In the genomic region with DNA sequence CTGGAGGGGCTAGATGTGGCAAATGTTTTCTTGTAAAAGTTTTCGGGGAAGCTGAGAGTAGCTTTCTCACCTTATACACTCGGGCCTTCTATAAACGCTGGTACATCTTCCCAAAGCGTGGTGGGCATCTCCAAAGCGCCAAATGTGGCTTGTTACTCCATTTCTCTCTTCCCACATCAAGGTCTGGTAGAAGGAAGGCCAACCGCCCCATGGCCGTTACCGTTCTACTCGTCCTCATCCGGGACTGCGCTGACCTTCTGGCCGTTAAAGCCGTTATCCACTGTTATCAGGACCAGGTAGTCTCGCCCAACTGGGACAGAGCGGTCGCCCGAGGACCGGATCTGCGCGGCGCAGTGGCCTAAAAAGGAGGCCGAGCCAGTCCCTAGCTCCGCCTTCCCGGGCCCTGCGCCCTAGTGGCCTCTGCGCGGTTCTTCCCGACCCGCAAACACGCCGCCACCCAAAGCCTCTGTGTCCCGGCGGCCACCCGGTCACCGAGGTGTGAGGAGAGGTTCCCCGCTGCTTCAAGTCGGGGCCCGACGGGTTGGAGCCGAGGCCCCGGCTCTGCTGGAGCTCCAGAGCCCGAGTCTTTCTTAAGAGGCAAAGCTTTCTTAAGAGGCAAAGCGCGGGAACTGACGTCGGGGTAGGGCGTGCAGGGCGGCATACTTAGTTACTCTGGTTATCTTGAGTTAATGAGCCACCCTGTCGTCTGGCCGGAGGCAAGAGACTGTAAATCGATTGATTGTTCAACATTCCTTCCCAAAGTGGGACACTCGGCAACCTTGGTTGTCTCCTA, we compare ENCODE assay signal across 1 cellular context.
TF ChIP-seq lines count a peak whose summit lies in the region.

No MANE protein-coding gene starts in this region.

TF ChIP-seq in K562, 482 proteins besides CTCF, POLR2A, EP300 and RAD21 (continued from another document and continues in another):
- TF ChIP-seq, protein P1, sequence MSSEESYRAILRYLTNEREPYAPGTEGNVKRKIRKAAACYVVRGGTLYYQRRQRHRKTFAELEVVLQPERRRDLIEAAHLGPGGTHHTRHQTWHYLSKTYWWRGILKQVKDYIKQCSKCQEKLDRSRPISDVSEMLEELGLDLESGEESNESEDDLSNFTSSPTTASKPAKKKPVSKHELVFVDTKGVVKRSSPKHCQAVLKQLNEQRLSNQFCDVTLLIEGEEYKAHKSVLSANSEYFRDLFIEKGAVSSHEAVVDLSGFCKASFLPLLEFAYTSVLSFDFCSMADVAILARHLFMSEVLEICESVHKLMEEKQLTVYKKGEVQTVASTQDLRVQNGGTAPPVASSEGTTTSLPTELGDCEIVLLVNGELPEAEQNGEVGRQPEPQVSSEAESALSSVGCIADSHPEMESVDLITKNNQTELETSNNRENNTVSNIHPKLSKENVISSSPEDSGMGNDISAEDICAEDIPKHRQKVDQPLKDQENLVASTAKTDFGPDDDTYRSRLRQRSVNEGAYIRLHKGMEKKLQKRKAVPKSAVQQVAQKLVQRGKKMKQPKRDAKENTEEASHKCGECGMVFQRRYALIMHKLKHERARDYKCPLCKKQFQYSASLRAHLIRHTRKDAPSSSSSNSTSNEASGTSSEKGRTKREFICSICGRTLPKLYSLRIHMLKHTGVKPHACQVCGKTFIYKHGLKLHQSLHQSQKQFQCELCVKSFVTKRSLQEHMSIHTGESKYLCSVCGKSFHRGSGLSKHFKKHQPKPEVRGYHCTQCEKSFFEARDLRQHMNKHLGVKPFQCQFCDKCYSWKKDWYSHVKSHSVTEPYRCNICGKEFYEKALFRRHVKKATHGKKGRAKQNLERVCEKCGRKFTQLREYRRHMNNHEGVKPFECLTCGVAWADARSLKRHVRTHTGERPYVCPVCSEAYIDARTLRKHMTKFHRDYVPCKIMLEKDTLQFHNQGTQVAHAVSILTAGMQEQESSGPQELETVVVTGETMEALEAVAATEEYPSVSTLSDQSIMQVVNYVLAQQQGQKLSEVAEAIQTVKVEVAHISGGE (CRISPR knock-in tag; IDR thresholded peaks at IDR 0.05), result peak in 1 of 3 experiments; percentile 80; a peak in 2 of 6 replicates
- TF ChIP-seq ZNF696 (CRISPR knock-in tag; conservative IDR thresholded peaks at IDR 0.05) (no peak), SMARCE1 (IDR thresholded peaks at IDR 0.05) (no peak; the same call in 1 of the 2 replicates), HCFC1 (IDR thresholded peaks at IDR 0.05; ENCODE audit: low read depth, low read length) (peak; percentile 58), TCFL5 (CRISPR knock-in tag; conservative IDR thresholded peaks at IDR 0.05) (no peak), TSC22D4 (tag; IDR thresholded peaks at IDR 0.05) (no peak), ZNF764 (CRISPR knock-in tag; IDR thresholded peaks at IDR 0.05; ENCODE audit: low read depth) (no peak), NFYB (IDR thresholded peaks at IDR 0.05; ENCODE audit: extremely low read depth, insufficient read length) (no peak), NR2C1 (IDR thresholded peaks at IDR 0.05) (peak; percentile 96), NR2C1 (tag; IDR thresholded peaks at IDR 0.05) (peak; percentile 97), SP1 (CRISPR knock-in tag; IDR thresholded peaks at IDR 0.05) (peak; percentile 85), MEIS2 (IDR thresholded peaks at IDR 0.05; ENCODE audit: partially characterized antibody) (no peak), ZNF311 (CRISPR knock-in tag; IDR thresholded peaks at IDR 0.05) (peak; percentile 21; the same call in 1 of the 2 replicates), KLF6 (CRISPR knock-in tag; IDR thresholded peaks at IDR 0.05; ENCODE audit: borderline replicate concordance) (0 out of 2 replicates have a peak, but pooled peaks have one; percentile 65), ZNF830 (CRISPR knock-in tag; IDR thresholded peaks at IDR 0.05) (peak; percentile 73; the same call in 1 of the 2 replicates), MTA3 (IDR thresholded peaks at IDR 0.05; ENCODE audit: borderline replicate concordance) (peak; percentile 91; the same call in 1 of the 2 replicates), ZFPM2 (CRISPR knock-in tag; IDR thresholded peaks at IDR 0.05) (no peak), ESRRA (IDR thresholded peaks at IDR 0.05; ENCODE audit: borderline replicate concordance, low read depth) (peak; percentile 94), YBX1 (IDR thresholded peaks at IDR 0.05) (no peak), ZNF347 (CRISPR knock-in tag; IDR thresholded peaks at IDR 0.05; ENCODE audit: low read depth) (no peak), JUNB (CRISPR knock-in tag; conservative IDR thresholded peaks at IDR 0.05) (no peak), ZNF175 (CRISPR knock-in tag; IDR thresholded peaks at IDR 0.05; ENCODE audit: low read depth) (peak; percentile 79; the same call in 1 of the 2 replicates)
- TF ChIP-seq, protein P2, sequence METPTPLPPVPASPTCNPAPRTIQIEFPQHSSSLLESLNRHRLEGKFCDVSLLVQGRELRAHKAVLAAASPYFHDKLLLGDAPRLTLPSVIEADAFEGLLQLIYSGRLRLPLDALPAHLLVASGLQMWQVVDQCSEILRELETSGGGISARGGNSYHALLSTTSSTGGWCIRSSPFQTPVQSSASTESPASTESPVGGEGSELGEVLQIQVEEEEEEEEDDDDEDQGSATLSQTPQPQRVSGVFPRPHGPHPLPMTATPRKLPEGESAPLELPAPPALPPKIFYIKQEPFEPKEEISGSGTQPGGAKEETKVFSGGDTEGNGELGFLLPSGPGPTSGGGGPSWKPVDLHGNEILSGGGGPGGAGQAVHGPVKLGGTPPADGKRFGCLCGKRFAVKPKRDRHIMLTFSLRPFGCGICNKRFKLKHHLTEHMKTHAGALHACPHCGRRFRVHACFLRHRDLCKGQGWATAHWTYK (CRISPR knock-in tag; IDR thresholded peaks at IDR 0.05), result peak; percentile 84
- TF ChIP-seq, protein P3, sequence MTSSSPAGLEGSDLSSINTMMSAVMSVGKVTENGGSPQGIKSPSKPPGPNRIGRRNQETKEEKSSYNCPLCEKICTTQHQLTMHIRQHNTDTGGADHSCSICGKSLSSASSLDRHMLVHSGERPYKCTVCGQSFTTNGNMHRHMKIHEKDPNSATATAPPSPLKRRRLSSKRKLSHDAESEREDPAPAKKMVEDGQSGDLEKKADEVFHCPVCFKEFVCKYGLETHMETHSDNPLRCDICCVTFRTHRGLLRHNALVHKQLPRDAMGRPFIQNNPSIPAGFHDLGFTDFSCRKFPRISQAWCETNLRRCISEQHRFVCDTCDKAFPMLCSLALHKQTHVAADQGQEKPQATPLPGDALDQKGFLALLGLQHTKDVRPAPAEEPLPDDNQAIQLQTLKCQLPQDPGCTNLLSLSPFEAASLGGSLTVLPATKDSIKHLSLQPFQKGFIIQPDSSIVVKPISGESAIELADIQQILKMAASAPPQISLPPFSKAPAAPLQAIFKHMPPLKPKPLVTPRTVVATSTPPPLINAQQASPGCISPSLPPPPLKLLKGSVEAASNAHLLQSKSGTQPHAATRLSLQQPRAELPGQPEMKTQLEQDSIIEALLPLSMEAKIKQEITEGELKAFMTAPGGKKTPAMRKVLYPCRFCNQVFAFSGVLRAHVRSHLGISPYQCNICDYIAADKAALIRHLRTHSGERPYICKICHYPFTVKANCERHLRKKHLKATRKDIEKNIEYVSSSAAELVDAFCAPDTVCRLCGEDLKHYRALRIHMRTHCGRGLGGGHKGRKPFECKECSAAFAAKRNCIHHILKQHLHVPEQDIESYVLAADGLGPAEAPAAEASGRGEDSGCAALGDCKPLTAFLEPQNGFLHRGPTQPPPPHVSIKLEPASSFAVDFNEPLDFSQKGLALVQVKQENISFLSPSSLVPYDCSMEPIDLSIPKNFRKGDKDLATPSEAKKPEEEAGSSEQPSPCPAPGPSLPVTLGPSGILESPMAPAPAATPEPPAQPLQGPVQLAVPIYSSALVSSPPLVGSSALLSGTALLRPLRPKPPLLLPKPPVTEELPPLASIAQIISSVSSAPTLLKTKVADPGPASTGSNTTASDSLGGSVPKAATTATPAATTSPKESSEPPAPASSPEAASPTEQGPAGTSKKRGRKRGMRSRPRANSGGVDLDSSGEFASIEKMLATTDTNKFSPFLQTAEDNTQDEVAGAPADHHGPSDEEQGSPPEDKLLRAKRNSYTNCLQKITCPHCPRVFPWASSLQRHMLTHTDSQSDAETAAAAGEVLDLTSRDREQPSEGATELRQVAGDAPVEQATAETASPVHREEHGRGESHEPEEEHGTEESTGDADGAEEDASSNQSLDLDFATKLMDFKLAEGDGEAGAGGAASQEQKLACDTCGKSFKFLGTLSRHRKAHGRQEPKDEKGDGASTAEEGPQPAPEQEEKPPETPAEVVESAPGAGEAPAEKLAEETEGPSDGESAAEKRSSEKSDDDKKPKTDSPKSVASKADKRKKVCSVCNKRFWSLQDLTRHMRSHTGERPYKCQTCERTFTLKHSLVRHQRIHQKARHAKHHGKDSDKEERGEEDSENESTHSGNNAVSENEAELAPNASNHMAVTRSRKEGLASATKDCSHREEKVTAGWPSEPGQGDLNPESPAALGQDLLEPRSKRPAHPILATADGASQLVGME (CRISPR knock-in tag; IDR thresholded peaks at IDR 0.05), result peak; percentile 98
- TF ChIP-seq, protein P4, sequence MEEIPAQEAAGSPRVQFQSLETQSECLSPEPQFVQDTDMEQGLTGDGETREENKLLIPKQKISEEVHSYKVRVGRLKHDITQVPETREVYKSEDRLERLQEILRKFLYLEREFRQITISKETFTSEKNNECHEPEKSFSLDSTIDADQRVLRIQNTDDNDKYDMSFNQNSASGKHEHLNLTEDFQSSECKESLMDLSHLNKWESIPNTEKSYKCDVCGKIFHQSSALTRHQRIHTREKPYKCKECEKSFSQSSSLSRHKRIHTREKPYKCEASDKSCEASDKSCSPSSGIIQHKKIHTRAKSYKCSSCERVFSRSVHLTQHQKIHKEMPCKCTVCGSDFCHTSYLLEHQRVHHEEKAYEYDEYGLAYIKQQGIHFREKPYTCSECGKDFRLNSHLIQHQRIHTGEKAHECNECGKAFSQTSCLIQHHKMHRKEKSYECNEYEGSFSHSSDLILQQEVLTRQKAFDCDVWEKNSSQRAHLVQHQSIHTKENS (CRISPR knock-in tag; IDR thresholded peaks at IDR 0.05), result no peak
- TF ChIP-seq, protein P5, sequence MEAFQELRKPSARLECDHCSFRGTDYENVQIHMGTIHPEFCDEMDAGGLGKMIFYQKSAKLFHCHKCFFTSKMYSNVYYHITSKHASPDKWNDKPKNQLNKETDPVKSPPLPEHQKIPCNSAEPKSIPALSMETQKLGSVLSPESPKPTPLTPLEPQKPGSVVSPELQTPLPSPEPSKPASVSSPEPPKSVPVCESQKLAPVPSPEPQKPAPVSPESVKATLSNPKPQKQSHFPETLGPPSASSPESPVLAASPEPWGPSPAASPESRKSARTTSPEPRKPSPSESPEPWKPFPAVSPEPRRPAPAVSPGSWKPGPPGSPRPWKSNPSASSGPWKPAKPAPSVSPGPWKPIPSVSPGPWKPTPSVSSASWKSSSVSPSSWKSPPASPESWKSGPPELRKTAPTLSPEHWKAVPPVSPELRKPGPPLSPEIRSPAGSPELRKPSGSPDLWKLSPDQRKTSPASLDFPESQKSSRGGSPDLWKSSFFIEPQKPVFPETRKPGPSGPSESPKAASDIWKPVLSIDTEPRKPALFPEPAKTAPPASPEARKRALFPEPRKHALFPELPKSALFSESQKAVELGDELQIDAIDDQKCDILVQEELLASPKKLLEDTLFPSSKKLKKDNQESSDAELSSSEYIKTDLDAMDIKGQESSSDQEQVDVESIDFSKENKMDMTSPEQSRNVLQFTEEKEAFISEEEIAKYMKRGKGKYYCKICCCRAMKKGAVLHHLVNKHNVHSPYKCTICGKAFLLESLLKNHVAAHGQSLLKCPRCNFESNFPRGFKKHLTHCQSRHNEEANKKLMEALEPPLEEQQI (IDR thresholded peaks at IDR 0.05), result peak; percentile 99
- TF ChIP-seq, protein P6, sequence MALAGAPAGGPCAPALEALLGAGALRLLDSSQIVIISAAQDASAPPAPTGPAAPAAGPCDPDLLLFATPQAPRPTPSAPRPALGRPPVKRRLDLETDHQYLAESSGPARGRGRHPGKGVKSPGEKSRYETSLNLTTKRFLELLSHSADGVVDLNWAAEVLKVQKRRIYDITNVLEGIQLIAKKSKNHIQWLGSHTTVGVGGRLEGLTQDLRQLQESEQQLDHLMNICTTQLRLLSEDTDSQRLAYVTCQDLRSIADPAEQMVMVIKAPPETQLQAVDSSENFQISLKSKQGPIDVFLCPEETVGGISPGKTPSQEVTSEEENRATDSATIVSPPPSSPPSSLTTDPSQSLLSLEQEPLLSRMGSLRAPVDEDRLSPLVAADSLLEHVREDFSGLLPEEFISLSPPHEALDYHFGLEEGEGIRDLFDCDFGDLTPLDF (CRISPR knock-in tag; IDR thresholded peaks at IDR 0.05), result peak; percentile 97
- TF ChIP-seq, protein P7, sequence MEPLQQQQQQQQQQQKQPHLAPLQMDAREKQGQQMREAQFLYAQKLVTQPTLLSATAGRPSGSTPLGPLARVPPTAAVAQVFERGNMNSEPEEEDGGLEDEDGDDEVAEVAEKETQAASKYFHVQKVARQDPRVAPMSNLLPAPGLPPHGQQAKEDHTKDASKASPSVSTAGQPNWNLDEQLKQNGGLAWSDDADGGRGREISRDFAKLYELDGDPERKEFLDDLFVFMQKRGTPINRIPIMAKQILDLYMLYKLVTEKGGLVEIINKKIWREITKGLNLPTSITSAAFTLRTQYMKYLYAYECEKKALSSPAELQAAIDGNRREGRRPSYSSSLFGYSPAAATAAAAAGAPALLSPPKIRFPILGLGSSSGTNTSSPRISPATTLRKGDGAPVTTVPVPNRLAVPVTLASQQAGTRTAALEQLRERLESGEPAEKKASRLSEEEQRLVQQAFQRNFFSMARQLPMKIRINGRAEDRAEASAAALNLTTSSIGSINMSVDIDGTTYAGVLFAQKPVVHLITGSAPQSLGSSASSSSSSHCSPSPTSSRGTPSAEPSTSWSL (CRISPR knock-in tag; IDR thresholded peaks at IDR 0.05; ENCODE audit: borderline replicate concordance), result no peak
- TF ChIP-seq, protein P8, sequence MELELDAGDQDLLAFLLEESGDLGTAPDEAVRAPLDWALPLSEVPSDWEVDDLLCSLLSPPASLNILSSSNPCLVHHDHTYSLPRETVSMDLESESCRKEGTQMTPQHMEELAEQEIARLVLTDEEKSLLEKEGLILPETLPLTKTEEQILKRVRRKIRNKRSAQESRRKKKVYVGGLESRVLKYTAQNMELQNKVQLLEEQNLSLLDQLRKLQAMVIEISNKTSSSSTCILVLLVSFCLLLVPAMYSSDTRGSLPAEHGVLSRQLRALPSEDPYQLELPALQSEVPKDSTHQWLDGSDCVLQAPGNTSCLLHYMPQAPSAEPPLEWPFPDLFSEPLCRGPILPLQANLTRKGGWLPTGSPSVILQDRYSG (tag; conservative IDR thresholded peaks at IDR 0.05; ENCODE audit: low read depth), result peak; percentile 84
- TF ChIP-seq, protein P9, sequence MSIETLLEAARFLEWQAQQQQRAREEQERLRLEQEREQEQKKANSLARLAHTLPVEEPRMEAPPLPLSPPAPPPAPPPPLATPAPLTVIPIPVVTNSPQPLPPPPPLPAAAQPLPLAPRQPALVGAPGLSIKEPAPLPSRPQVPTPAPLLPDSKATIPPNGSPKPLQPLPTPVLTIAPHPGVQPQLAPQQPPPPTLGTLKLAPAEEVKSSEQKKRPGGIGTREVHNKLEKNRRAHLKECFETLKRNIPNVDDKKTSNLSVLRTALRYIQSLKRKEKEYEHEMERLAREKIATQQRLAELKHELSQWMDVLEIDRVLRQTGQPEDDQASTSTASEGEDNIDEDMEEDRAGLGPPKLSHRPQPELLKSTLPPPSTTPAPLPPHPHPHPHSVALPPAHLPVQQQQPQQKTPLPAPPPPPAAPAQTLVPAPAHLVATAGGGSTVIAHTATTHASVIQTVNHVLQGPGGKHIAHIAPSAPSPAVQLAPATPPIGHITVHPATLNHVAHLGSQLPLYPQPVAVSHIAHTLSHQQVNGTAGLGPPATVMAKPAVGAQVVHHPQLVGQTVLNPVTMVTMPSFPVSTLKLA (conservative IDR thresholded peaks at IDR 0.05), result peak in 1 of 2 experiments; percentile 80
